22 cellular contexts compared by ENCODE assay signal in the genomic region with DNA sequence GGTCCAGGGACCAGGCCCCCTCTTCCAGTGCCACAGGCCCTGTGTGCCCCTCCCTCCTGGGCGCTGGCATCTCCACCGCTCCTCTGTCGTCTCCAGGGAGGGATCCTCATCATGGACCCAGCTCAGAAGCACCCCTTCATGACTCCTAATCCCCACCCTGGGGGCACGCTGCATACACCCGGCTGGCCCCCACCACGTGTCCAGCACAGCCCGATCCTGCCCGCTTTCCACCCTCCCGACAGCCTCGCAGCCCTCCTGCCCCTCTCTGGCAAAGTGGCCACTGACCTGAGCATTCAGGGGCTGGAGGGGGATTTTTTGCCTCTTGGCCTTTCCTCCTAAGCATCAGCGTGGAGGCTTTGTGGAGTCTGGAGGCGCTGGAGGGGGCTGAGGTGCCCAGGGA. TPM values are rescaled to one million over a fixed set of nuclear protein-coding genes. Genes with fewer than 3 reads are reported as not detected.
DNase-seq lines count a peak whose midpoint lies in the region; ATAC-seq and TF ChIP-seq lines count a peak whose summit lies in the region.
"Had no signal": no experiment of that assay in that cellular context is flagged by ENCODE, and none has a peak within 500 bp of the region (broad histone marks: within the 10 kb centered on the region; RNA-seq: fewer than 3 reads in every experiment).

No MANE protein-coding gene starts in this region.

- H3K4me3 ChIP-seq in right atrium auricular region, result no peak overlapping the region
- H3K4me3 ChIP-seq in BLaER1, result no peak overlapping the region
- H3K4me3 ChIP-seq in NT2/D1 (ENCODE audit: insufficient read length, low read depth), result no peak overlapping the region
- no peak overlapping the region for H3K4me3 ChIP-seq in neuronal stem cell (ENCODE audit: low read length in 2 of 2)
- no peak overlapping the region for H3K4me3 ChIP-seq in coronary artery
- H3K4me3 ChIP-seq: A549, GM12878, GM23338, HAP-1 had no signal

- DNase-seq in Right ventricle myocardium inferior (ENCODE audit: missing footprints), result peak; percentile 20
- DNase-seq in right atrium auricular region (ENCODE audit: low spot score), result no peak
- DNase-seq in NT2/D1 (ENCODE audit: low read depth, low spot score), result no peak
- DNase-seq in neuronal stem cell (ENCODE audit: low spot score), result no peak
- DNase-seq in coronary artery (ENCODE audit: low spot score), result no peak
- no peak for DNase-seq in NK-92 treated with Interleukin-12 subunit alpha and Interleukin-12 subunit beta, amount 100 ng/mL, for 24 hours (lab: John Stamatoyannopoulos, UW)
- DNase-seq: 8988T; ACHN; AML-193; BE2C; C1 segment of cervical spinal cord; CD4-positive, alpha-beta memory T cell; COR-L47; DMS79; EL; GDM1; HFFc6 had no signal

- no peak overlapping the region for H2AFZ ChIP-seq in neuronal stem cell (ENCODE audit: low read length)
- H2AFZ ChIP-seq: GM23338 had no signal

- peak overlapping the region; percentile 90 for H2AK5ac ChIP-seq in neuronal stem cell (ENCODE audit: low read depth, low read length)

- H3K27me3 ChIP-seq in right atrium auricular region (no peaks in the 10 kb centered on the region), BLaER1 (no peaks in the 10 kb centered on the region), NT2/D1 (ENCODE audit: insufficient read depth, insufficient read length) (no peaks in the 10 kb centered on the region), neuronal stem cell (ENCODE audit: control insufficient read depth in 3 of 3, insufficient read depth in 3 of 3, low read depth in 1 of 3, low read length in 3 of 3) (peaks cover 0 to 14% (median 2%) of the 10 kb centered on the region in 3 experiments)
- H3K27me3 ChIP-seq: BE2C had no signal

- intact Hi-C loops in Right ventricle myocardium inferior (cut with DNase I), result no loop called here

- H2BK120ac ChIP-seq in neuronal stem cell (ENCODE audit: low read depth, low read length), result no peak overlapping the region

- no peak overlapping the region for H3K4ac ChIP-seq in neuronal stem cell (ENCODE audit: low read length)

- H4K20me1 ChIP-seq in BLaER1, result peaks cover 6% of the 10 kb centered on the region; the same call in 1 of the 2 replicates

- H3K14ac ChIP-seq in neuronal stem cell (ENCODE audit: low read length), result peak overlapping the region; percentile 71

- H3K79me1 ChIP-seq in neuronal stem cell (ENCODE audit: low read depth, low read length), result no peaks in the 10 kb centered on the region

- H3K4me1 ChIP-seq in right atrium auricular region (no peaks in the 10 kb centered on the region), BLaER1 (peaks cover 96% of the 10 kb centered on the region), NT2/D1 (ENCODE audit: insufficient read depth, insufficient read length) (peaks cover 38% of the 10 kb centered on the region), neuronal stem cell (ENCODE audit: control insufficient read depth in 2 of 2, insufficient read depth in 1 of 2, low read depth in 1 of 2, low read length in 2 of 2) (peaks cover 5 to 13% of the 10 kb centered on the region in 2 donors)
- H3K4me1 ChIP-seq: A549, HAP-1 had no signal

- peak overlapping the region; percentile 75 for H2BK15ac ChIP-seq in neuronal stem cell (ENCODE audit: low read length)

- H4K8ac ChIP-seq in neuronal stem cell (ENCODE audit: low read depth, low read length), result peak overlapping the region; percentile 17

- no peak overlapping the region for H4K91ac ChIP-seq in neuronal stem cell (ENCODE audit: low read depth, low read length, poor library complexity)

- no peak overlapping the region for H2BK5ac ChIP-seq in neuronal stem cell (ENCODE audit: low read length)

- no peak for ATAC-seq in Right ventricle myocardium inferior
- ATAC-seq: A549, GM12878 had no signal

- no peak overlapping the region for H3K27ac ChIP-seq in right atrium auricular region
- peak overlapping the region; percentile 13; the same call in 1 of the 2 replicates for H3K27ac ChIP-seq in BLaER1
- H3K27ac ChIP-seq in neuronal stem cell (replicated peaks; ENCODE audit: low read length), result no peak overlapping the region
- H3K27ac ChIP-seq in coronary artery, result no peak overlapping the region
- H3K27ac ChIP-seq: A549 had no signal

- peak overlapping the region; percentile 73 for H3K23ac ChIP-seq in neuronal stem cell (ENCODE audit: low read depth, low read length, poor library complexity)

- H2BK12ac ChIP-seq in neuronal stem cell (ENCODE audit: low read length), result peak overlapping the region; percentile 41

- no peaks in the 10 kb centered on the region for H3K9me3 ChIP-seq in right atrium auricular region
- H3K9me3 ChIP-seq in BLaER1, result no peaks in the 10 kb centered on the region
- H3K9me3 ChIP-seq in NT2/D1 (ENCODE audit: insufficient read depth, low read length), result no peaks in the 10 kb centered on the region
- peaks cover 0 to 5% of the 10 kb centered on the region in 2 donors for H3K9me3 ChIP-seq in neuronal stem cell (replicated peaks in 1 of 2; ENCODE audit: control insufficient read depth in 2 of 2, insufficient read depth in 1 of 2, low read depth in 1 of 2, low read length in 2 of 2)
- H3K9me3 ChIP-seq: A549, BE2C, HAP-1 had no signal

- no peak overlapping the region for H3K9ac ChIP-seq in BLaER1
- H3K9ac ChIP-seq in NT2/D1 (ENCODE audit: insufficient read length, low read depth), result peak overlapping the region; percentile 39
- H3K9ac ChIP-seq in neuronal stem cell (ENCODE audit: low read depth, low read length, poor library complexity), result peak overlapping the region; percentile 70

- H3K18ac ChIP-seq in neuronal stem cell (ENCODE audit: low read length), result peak overlapping the region; percentile 48

- H3K36me3 ChIP-seq in right atrium auricular region, result no peaks in the 10 kb centered on the region
- no peaks in the 10 kb centered on the region for H3K36me3 ChIP-seq in BLaER1
- H3K36me3 ChIP-seq in NT2/D1 (ENCODE audit: insufficient read depth, insufficient read length, low read length), result no peaks in the 10 kb centered on the region
- peaks cover 0 to 2% of the 10 kb centered on the region in 2 donors for H3K36me3 ChIP-seq in neuronal stem cell (replicated peaks in 1 of 2; ENCODE audit: control insufficient read depth in 2 of 2, insufficient read depth in 2 of 2, low read length in 2 of 2)
- H3K36me3 ChIP-seq: BE2C, HAP-1 had no signal

- H3K4me2 ChIP-seq in BLaER1 (no peak overlapping the region), neuronal stem cell (ENCODE audit: insufficient read depth, low read length, poor library complexity, severe bottlenecking) (no peak overlapping the region)
- H3K4me2 ChIP-seq: A549, GM23338 had no signal

- TF ChIP-seq CTCF in right atrium auricular region (IDR thresholded peaks at IDR 0.05) (no peak), coronary artery (IDR thresholded peaks at IDR 0.05) (no peak)

- no CpG with 5 or more reads among the region's 12 CpGs for WGBS in neuronal stem cell (ENCODE audit: extremely low coverage in 2 of 2, insufficient read length in 2 of 2, insufficient replicate concordance in 1 of 2), 2 donors

RNA-seq across cellular contexts. Expression of a gene that starts 1.4 kb away (rescaled TPM):
- total RNA-seq in Right ventricle myocardium inferior (not detected), right atrium auricular region (not detected)
- polyA plus RNA-seq in neuronal stem cell (2013, experiment 1 of 2), result 0.08 TPM
- 0.08 TPM for polyA plus RNA-seq in neuronal stem cell (2013, experiment 2 of 2)
- total RNA-seq: CD4-positive, alpha-beta memory T cell; HFFc6 had no signal
- polyA plus RNA-seq: CD4-positive, alpha-beta memory T cell; GM23338 had no signal

RNA-seq across cellular contexts. Expression of a gene that starts 24.8 kb away (rescaled TPM):
- total RNA-seq in Right ventricle myocardium inferior (48.6 TPM), right atrium auricular region (10 to 100 TPM; 39.4 to 44.5 TPM)
- 37.4 TPM for polyA plus RNA-seq in neuronal stem cell (2013, experiment 1 of 2)
- 37.2 TPM for polyA plus RNA-seq in neuronal stem cell (2013, experiment 2 of 2)

RNA-seq across cellular contexts. Expression of a gene that starts 56.9 kb away (rescaled TPM):
- total RNA-seq in Right ventricle myocardium inferior (8.3 TPM), right atrium auricular region (1 to 10 TPM; 3.2 to 6.3 TPM)
- polyA plus RNA-seq in neuronal stem cell (2013, experiment 1 of 2), result 11.3 TPM
- 11.5 TPM for polyA plus RNA-seq in neuronal stem cell (2013, experiment 2 of 2)
